ENCODE assay signal across 21 cellular contexts in genomic region chr6:169986848-169987498, GRCh38.
"Had no signal": no experiment of that assay in that cellular context is flagged by ENCODE, and none has a peak within 500 bp of the region (broad histone marks: within the 10 kb centered on the region; RNA-seq: fewer than 3 reads in every experiment).

No MANE protein-coding gene starts in this region.

- DNase-seq: activated CD4-positive, alpha-beta T cell treated with anti-CD3 and anti-CD28 coated beads for 4 hours; activated CD8-positive, alpha-beta memory T cell treated with anti-CD3 and anti-CD28 coated beads, Interleukin-2, amount 10 ng/mL, durations not matched to agents 7 days and 5 days; activated gamma-delta T cell treated with Interleukin-2 at 50 U/mL for 16 hours; activated naive CD4-positive, alpha-beta T cell treated with anti-CD3 and anti-CD28 coated beads, Interleukin-2, amount 10 ng/mL, durations not matched to agents 7 days and 5 days; activated T-cell treated with anti-CD3 and anti-CD28 coated beads, Interleukin-2, amount 50 U/mL, for 4 hours; body of pancreas; Karpas-422; MM.1S; NCI-H1105; NCI-H1436; NCI-H1694 treated with DMSO at 0.1 percent for 48 hours; NCI-H2029 treated with DMSO at 0.1 percent for 48 hours; NCI-H510A treated with DMSO at 0.1 percent for 48 hours; NCI-H69; NK-92 treated with Interleukin-12 subunit alpha and Interleukin-12 subunit beta, amount 100 ng/mL, for 24 hours; SHP77 treated with DMSO at 0.1 percent for 48 hours had no signal

- H3K4me3 Mint-ChIP-seq: activated CD8-positive, alpha-beta memory T cell treated with anti-CD3 and anti-CD28 coated beads, Interleukin-2, amount 10 ng/mL, durations not matched to agents 7 days and 5 days; activated naive CD4-positive, alpha-beta T cell treated with anti-CD3 and anti-CD28 coated beads, Interleukin-2, amount 10 ng/mL, durations not matched to agents 7 days and 5 days; activated T-cell treated with anti-CD3 and anti-CD28 coated beads, Interleukin-2, amount 50 U/mL, for 4 hours; T-helper 1 cell treated with Interleukin-12 subunit alpha and Interleukin-12 subunit beta and Interleukin-4 antibody, amounts not matched to agents 30 μg/mL and 1 μg/mL, for 36 hours had no signal

- H3K4me3 ChIP-seq: ascending aorta, body of pancreas, K562, Peyer's patch had no signal

- H3K27me3 ChIP-seq: ascending aorta, body of pancreas, Peyer's patch had no signal

- H3K27ac Mint-ChIP-seq: activated CD8-positive, alpha-beta memory T cell treated with anti-CD3 and anti-CD28 coated beads, Interleukin-2, amount 10 ng/mL, durations not matched to agents 7 days and 5 days; activated naive CD4-positive, alpha-beta T cell treated with anti-CD3 and anti-CD28 coated beads, Interleukin-2, amount 10 ng/mL, durations not matched to agents 7 days and 5 days; T-helper 1 cell treated with Interleukin-12 subunit alpha and Interleukin-12 subunit beta and Interleukin-4 antibody, amounts not matched to agents 30 μg/mL and 1 μg/mL, for 36 hours had no signal

- H3K36me3 Mint-ChIP-seq: activated CD8-positive, alpha-beta memory T cell treated with anti-CD3 and anti-CD28 coated beads, Interleukin-2, amount 10 ng/mL, durations not matched to agents 7 days and 5 days; activated naive CD4-positive, alpha-beta T cell treated with anti-CD3 and anti-CD28 coated beads, Interleukin-2, amount 10 ng/mL, durations not matched to agents 7 days and 5 days had no signal

- H3K9me3 ChIP-seq: ascending aorta, body of pancreas, Peyer's patch had no signal

- H3K9me3 Mint-ChIP-seq: activated naive CD4-positive, alpha-beta T cell treated with anti-CD3 and anti-CD28 coated beads, Interleukin-2, amount 10 ng/mL, durations not matched to agents 7 days and 5 days; activated T-cell treated with anti-CD3 and anti-CD28 coated beads, Interleukin-2, amount 50 U/mL, for 4 hours; T-helper 1 cell treated with Interleukin-12 subunit alpha and Interleukin-12 subunit beta and Interleukin-4 antibody, amounts not matched to agents 30 μg/mL and 1 μg/mL, for 36 hours had no signal

- H3K27ac ChIP-seq: ascending aorta, body of pancreas, Peyer's patch, RWPE1 had no signal

- H3K36me3 ChIP-seq: ascending aorta, Peyer's patch had no signal

- H3K27me3 Mint-ChIP-seq: activated naive CD4-positive, alpha-beta T cell treated with anti-CD3 and anti-CD28 coated beads, Interleukin-2, amount 10 ng/mL, durations not matched to agents 7 days and 5 days had no signal

- H3K4me1 ChIP-seq: ascending aorta, body of pancreas had no signal
